ENCODE assay signal across 13 cellular contexts in genomic region chr20:38084425-38084951, GRCh38. TPM values are rescaled to one million over a fixed set of nuclear protein-coding genes. Genes with fewer than 3 reads are reported as not detected.
DNase-seq lines count a peak whose midpoint lies in the region; ATAC-seq, FAIRE-seq and TF ChIP-seq lines count a peak whose summit lies in the region.
"Had no signal": no experiment of that assay in that cellular context is flagged by ENCODE, and none has a peak within 500 bp of the region (broad histone marks: within the 10 kb centered on the region; RNA-seq: fewer than 3 reads in every experiment).

No MANE protein-coding gene starts in this region.

- FAIRE-seq in pancreas (lab: Jason Lieb, UNC), result no peak
- FAIRE-seq: colon had no signal

- H3K4me1 ChIP-seq in gastroesophageal sphincter (peaks cover 5 to 72% (median 8%) of the 10 kb centered on the region in 3 donors), pancreas (peaks cover 0 to 7% (median 0%) of the 10 kb centered on the region in 3 donors), HAP-1 (peaks cover 9% of the 10 kb centered on the region)

- intact Hi-C loops in pancreas (cut with DNase I), result no loop called here

- no peak for TF ChIP-seq POLR2A in gastroesophageal sphincter (IDR thresholded peaks at IDR 0.05)

- TF ChIP-seq EP300 in gastroesophageal sphincter (IDR thresholded peaks at IDR 0.05), result no peak

- peak; percentile 97 for ATAC-seq in SK-N-SH treated with all-trans-retinoic acid at 6 μM for 48 hours
- peak; percentile 86 for ATAC-seq in gastroesophageal sphincter
- no peak for ATAC-seq in pancreas
- no peak for ATAC-seq in GM19023 (IDR thresholded peaks at IDR 0.05; ENCODE audit: unreplicated experiment)

- CTCF ChIA-PET in BJ (lab: Yijun Ruan, JAX), result interaction anchor here (1.1 to 17.0 kb wide), 5 partner anchors 10 to 136 kb away, joined by 3 to 260 read pairs (median 8); partner anchors contain the start of gene TGM2

- peak; percentile 62 for DNase-seq in BJ (ENCODE audit: low read depth)
- DNase-seq in non-pigmented ciliary epithelial cell (ENCODE audit: low read depth), result peak; percentile 79
- DNase-seq in pancreas, result no peak
- no peak for DNase-seq in NOMO-1 treated with DMSO at 0.1 percent for 48 hours (lab: John Stamatoyannopoulos, UW; ENCODE audit: unreplicated experiment)
- DNase-seq in HAP-1 (ENCODE audit: low spot score in 2 of 2), result no peak
- DNase-seq: activated CD8-positive, alpha-beta memory T cell treated with anti-CD3 and anti-CD28 coated beads, Interleukin-2, amount 50 U/mL, for 4 hours; CD4-positive, alpha-beta T cell; NCI-H2029 treated with DMSO at 0.1 percent for 48 hours; SHP77 treated with DMSO at 0.1 percent for 48 hours had no signal

- 17 to 27% methylated on average over 3 to 5 of the region's 5 CpGs for WGBS in gastroesophageal sphincter (ENCODE audit: low coverage in 1 of 2), 2 donors
- 61 to 67% methylated on average over 5 of the region's 5 CpGs for WGBS in pancreas, 2 donors

- no peaks in the 10 kb centered on the region for H3K9me3 ChIP-seq in gastroesophageal sphincter
- H3K9me3 ChIP-seq in pancreas, result no peaks in the 10 kb centered on the region
- 0 out of 2 replicates have a peak, but pooled peaks cover 4% of the 10 kb centered on the region for H3K9me3 ChIP-seq in HAP-1

- POLR2A ChIA-PET in BJ (lab: Charles Lee), result interaction anchor here (0.6 kb wide), 1 partner anchor 342 kb away, joined by 7 read pairs; no protein-coding TSS in a partner anchor

- peak overlapping the region; percentile 80 to 90 (median 86) for H3K27ac ChIP-seq in gastroesophageal sphincter
- H3K27ac ChIP-seq in pancreas, result no peak overlapping the region

- in situ Hi-C loops in HAP-1 (cut with MboI; ENCODE audit: low sequenced_read_pairs), result no loop called here

- no peak overlapping the region for H3K4me3 ChIP-seq in BJ (ENCODE audit: low read depth, low read length)
- H3K4me3 ChIP-seq in gastroesophageal sphincter, result no peak overlapping the region
- H3K4me3 ChIP-seq in pancreas, result no peak overlapping the region
- H3K4me3 ChIP-seq in HAP-1, result no peak overlapping the region

- no peaks in the 10 kb centered on the region for H3K27me3 ChIP-seq in BJ (ENCODE audit: control insufficient read depth, insufficient read depth, low read length)
- no peaks in the 10 kb centered on the region for H3K27me3 ChIP-seq in gastroesophageal sphincter
- no peaks in the 10 kb centered on the region for H3K27me3 ChIP-seq in pancreas
- H3K27me3 ChIP-seq in HAP-1 (ENCODE audit: low read depth), result no peaks in the 10 kb centered on the region

- no peak for TF ChIP-seq CTCF in BJ (IDR thresholded peaks at IDR 0.05; ENCODE audit: insufficient read depth, low read depth, low read length)
- TF ChIP-seq CTCF in gastroesophageal sphincter (IDR thresholded peaks at IDR 0.05), result no peak
- no peak for TF ChIP-seq CTCF in pancreas (IDR thresholded peaks at IDR 0.05)

- H3K36me3 ChIP-seq in BJ (ENCODE audit: control insufficient read depth, insufficient read depth, low read length), result no peaks in the 10 kb centered on the region; the same call in none of the 2 replicates
- H3K36me3 ChIP-seq in gastroesophageal sphincter, result peaks cover 0 to 39% of the 10 kb centered on the region in 2 donors
- H3K36me3 ChIP-seq in pancreas, result peaks cover 0 to 22% (median 7%) of the 10 kb centered on the region in 3 donors
- H3K36me3 ChIP-seq in HAP-1 (replicated peaks), result peaks cover 26% of the 10 kb centered on the region

TF ChIP-seq in SK-N-SH treated with all-trans-retinoic acid at 6 μM for 48 hours, 23 proteins besides CTCF, POLR2A, EP300 and RAD21:
- TF ChIP-seq ZNF70 (CRISPR knock-in tag; IDR thresholded peaks at IDR 0.05) (no peak), PATZ1 (CRISPR knock-in tag; IDR thresholded peaks at IDR 0.05; ENCODE audit: borderline replicate concordance) (no peak), CSDC2 (CRISPR knock-in tag; IDR thresholded peaks at IDR 0.05) (no peak), BACH2 (CRISPR knock-in tag; IDR thresholded peaks at IDR 0.05; ENCODE audit: borderline replicate concordance) (no peak), TOX (CRISPR knock-in tag; IDR thresholded peaks at IDR 0.05; ENCODE audit: borderline replicate concordance) (no peak), ZFP30 (CRISPR knock-in tag; IDR thresholded peaks at IDR 0.05) (no peak), ZC3H10 (CRISPR knock-in tag; IDR thresholded peaks at IDR 0.05) (no peak), CREB5 (CRISPR knock-in tag; IDR thresholded peaks at IDR 0.05; ENCODE audit: low read depth) (no peak), TSHZ2 (CRISPR knock-in tag; IDR thresholded peaks at IDR 0.05) (0 out of 2 replicates have a peak, but pooled peaks have one; percentile 23), SNAI2 (CRISPR knock-in tag; IDR thresholded peaks at IDR 0.05) (0 out of 2 replicates have a peak, but pooled peaks have one; percentile 67), ISL1 (CRISPR knock-in tag; IDR thresholded peaks at IDR 0.05) (peak; percentile 85)

RNA-seq across cellular contexts. Expression of gene RPRD1B, which starts 50.9 kb away (rescaled TPM):
- 19.7 and 21.0 TPM in 2 replicates for polyA plus RNA-seq in BJ (2011; rRNA removed)
- polyA minus RNA-seq in BJ (2011; rRNA and poly(A)+ RNA removed), result 10.2 and 13.6 TPM in 2 replicates
- 10 to 100 TPM; 17.1 to 26.8 (median 23.7) TPM for total RNA-seq in gastroesophageal sphincter
- total RNA-seq in pancreas, result 10 to 100 TPM in 5 of 6 donors, 1 to 10 TPM in 1; 9.2 to 19.7 (median 12.8) TPM
- polyA plus RNA-seq in pancreas, result 1 to 10 TPM; 6.0 to 9.3 TPM

RNA-seq across cellular contexts. Expression of gene TTI1, which starts 51.2 kb away (rescaled TPM):
- polyA plus RNA-seq in BJ (2011; rRNA removed) (12.0 and 12.7 TPM in 2 replicates), pancreas (10 to 100 TPM; 10.1 to 15.3 TPM)
- polyA minus RNA-seq in BJ (2011; rRNA and poly(A)+ RNA removed), result 13.1 and 21.2 TPM in 2 replicates
- total RNA-seq in gastroesophageal sphincter (10 to 100 TPM in 3 of 4 donors, 1 to 10 TPM in 1; 9.8 to 14.8 (median 12.5) TPM), pancreas (10 to 100 TPM; 10.2 to 18.0 (median 11.2) TPM)

Comparison
In these comparisons a context has a peak if more than half of its experiments do, and no peak if none do; other contexts are left out.
1. DNase-seq: peak in BJ (single experiment) and non-pigmented ciliary epithelial cell (single experiment); none in pancreas (0 of 6), NOMO-1 treated with DMSO at 0.1 percent for 48 hours (single experiment) and HAP-1 (0 of 2).
2. ATAC-seq: peak in SK-N-SH treated with all-trans-retinoic acid at 6 μM for 48 hours (single experiment) and gastroesophageal sphincter (single experiment); none in pancreas (0 of 4) and GM19023 (single experiment).
3. H3K27ac ChIP-seq: peak in gastroesophageal sphincter (4 of 4); none in pancreas (0 of 4).